Comparison of ENCODE assay signal across 9 cellular contexts in genomic region chr12:52191841-52192791, GRCh38. TPM values are rescaled to one million over a fixed set of nuclear protein-coding genes. Genes with fewer than 3 reads are reported as not detected.
DNase-seq lines count a peak whose midpoint lies in the region; ATAC-seq and TF ChIP-seq lines count a peak whose summit lies in the region.
"Had no signal": no experiment of that assay in that cellular context is flagged by ENCODE, and none has a peak within 500 bp of the region (broad histone marks: within the 10 kb centered on the region; RNA-seq: fewer than 3 reads in every experiment).

TSS of gene KRT80 (minus strand) at chr12:52192014. CDS start at chr12:52191902, 112 bp downstream.

- POLR2A ChIA-PET in OCI-LY7 (lab: Charles Lee): interaction anchor here (0.6 kb wide), 1 partner anchor 19 kb away, joined by 5 read pairs; no protein-coding TSS in a partner anchor

- H3K36me3 Mint-ChIP-seq in activated naive CD4-positive, alpha-beta T cell treated with anti-CD3 and anti-CD28 coated beads, Interleukin-2, amount 50 U/mL, for 72 hours: no peaks in the 10 kb centered on the region
- H3K36me3 Mint-ChIP-seq: IgD-negative memory B cell had no signal

- H2AFZ ChIP-seq in OCI-LY7 (ENCODE audit: low read length): no peak within 1 kb of the TSS

- H3K36me3 ChIP-seq in sigmoid colon: no peaks in the 10 kb centered on the region
- no peaks in the 10 kb centered on the region for H3K36me3 ChIP-seq in OCI-LY7 (ENCODE audit: insufficient read depth, low read length)

- H3K4me1 ChIP-seq in sigmoid colon (peaks cover 0 to 58% (median 45%) of the 10 kb centered on the region in 4 donors), OCI-LY7 (ENCODE audit: insufficient read depth, low read length, poor library complexity, severe bottlenecking) (no peaks in the 10 kb centered on the region)

- H3K9me2 ChIP-seq in OCI-LY7 (ENCODE audit: insufficient read depth, low read length): no peaks in the 10 kb centered on the region

- H3K9me3 ChIP-seq in sigmoid colon: no peaks in the 10 kb centered on the region
- no peaks in the 10 kb centered on the region for H3K9me3 ChIP-seq in OCI-LY7 (ENCODE audit: low read length)

- WGBS in sigmoid colon, 2 donors: 17 to 58% methylated on average over 20 of the region's 20 CpGs

- no peaks in the 10 kb centered on the region for H3K79me2 ChIP-seq in OCI-LY7 (ENCODE audit: insufficient read depth, low read depth, low read length)

- TF ChIP-seq POLR2A in sigmoid colon (IDR thresholded peaks at IDR 0.05): no peak

- peak in 2 of 4 donors; percentile 80 to 93 for TF ChIP-seq EP300 in sigmoid colon (IDR thresholded peaks at IDR 0.05)

- H3K4me2 ChIP-seq in OCI-LY7 (ENCODE audit: low read length): no peak within 1 kb of the TSS

- no peaks in the 10 kb centered on the region for H4K20me1 ChIP-seq in OCI-LY7 (ENCODE audit: insufficient read depth, low read length)

- peak; percentile 64 to 73 for ATAC-seq in activated naive CD4-positive, alpha-beta T cell treated with anti-CD3 and anti-CD28 coated beads, Interleukin-2, amount 50 U/mL, for 72 hours
- ATAC-seq in HG03457 (IDR thresholded peaks at IDR 0.05; ENCODE audit: unreplicated experiment) (no peak), GM18498 (IDR thresholded peaks at IDR 0.05; ENCODE audit: unreplicated experiment) (no peak)

- intact Hi-C loops in cardiac septum (cut with DNase I) (no loop called here), sigmoid colon (cut with DNase I) (no loop called here), OCI-LY7 (cut with micrococcal nuclease; ENCODE audit: unreplicated experiment) (no loop called here)

- DNase-seq in EH (ENCODE audit: low read depth) (peak; percentile 99), NCI-H187 (lab: John Stamatoyannopoulos, UW) (peak; percentile 44 to 71), cardiac septum (ENCODE audit: low spot score) (peak; percentile 87), sigmoid colon (peak; percentile 97), OCI-LY7 (ENCODE audit: low spot score) (no peak)
- no peak for DNase-seq in activated naive CD4-positive, alpha-beta T cell treated with anti-CD3 and anti-CD28 coated beads, Interleukin-2, amount 50 U/mL, for 72 hours (ENCODE audit: low spot score in 2 of 2)

- H3K27ac ChIP-seq in sigmoid colon: peak within 1 kb of the TSS; percentile 52 to 80 (median 62)
- no peak within 1 kb of the TSS for H3K27ac ChIP-seq in OCI-LY7 (ENCODE audit: low read depth, low read length, poor library complexity, severe bottlenecking)

- H3K4me3 ChIP-seq in sigmoid colon: no peak within 1 kb of the TSS
- H3K4me3 ChIP-seq in OCI-LY7 (ENCODE audit: low read depth, low read length, poor library complexity, severe bottlenecking): no peak within 1 kb of the TSS

- peak within 1 kb of the TSS in 1 of 2 donors; percentile 69 for H3K27ac Mint-ChIP-seq in activated naive CD4-positive, alpha-beta T cell treated with anti-CD3 and anti-CD28 coated beads, Interleukin-2, amount 50 U/mL, for 72 hours

- TF ChIP-seq CTCF in sigmoid colon (IDR thresholded peaks at IDR 0.05) (no peak), OCI-LY7 (conservative IDR thresholded peaks at IDR 0.05; ENCODE audit: low read length) (no peak)

- CTCF ChIA-PET in OCI-LY7 (lab: Charles Lee; ENCODE audit: unreplicated experiment): interaction anchor here (0.7 kb wide), 1 partner anchor 66 kb away, joined by 3 read pairs; no protein-coding TSS in a partner anchor

- BruUV-seq in OCI-LY7 (replicated peaks; lab: Mats Ljungman, UMichigan): no TSS peak

- H3K27me3 ChIP-seq in sigmoid colon: no peaks in the 10 kb centered on the region

- no peaks in the 10 kb centered on the region for H3K9me3 Mint-ChIP-seq in activated naive CD4-positive, alpha-beta T cell treated with anti-CD3 and anti-CD28 coated beads, Interleukin-2, amount 50 U/mL, for 72 hours
- H3K9me3 Mint-ChIP-seq: IgD-negative memory B cell had no signal

RNA-seq across cellular contexts. Expression of gene KRT80, which starts in this region (rescaled TPM):
- not detected for total RNA-seq in activated naive CD4-positive, alpha-beta T cell treated with anti-CD3 and anti-CD28 coated beads, Interleukin-2, amount 50 U/mL, for 72 hours
- 1.2 TPM for total RNA-seq in cardiac septum
- total RNA-seq in sigmoid colon: not detected
- under 1 TPM in 2 of 3 donors, not detected in 1; under 0.01 to 0.34 TPM for polyA plus RNA-seq in sigmoid colon
- total RNA-seq in OCI-LY7 (2014; rRNA removed; shearing (Covaris generic)): not detected in 2 replicates
- not detected in 2 replicates for total RNA-seq in OCI-LY7 (2022)
- polyA plus RNA-seq: IgD-negative memory B cell had no signal

Comparison
In these comparisons a context has a peak if more than half of its experiments do, and no peak if none do; other contexts are left out.
1. Peak in ATAC-seq in activated naive CD4-positive, alpha-beta T cell treated with anti-CD3 and anti-CD28 coated beads, Interleukin-2, amount 50 U/mL, for 72 hours; RNA of the gene not detected or under 1 TPM.
2. Peak in DNase-seq and H3K27ac ChIP-seq in sigmoid colon; RNA of the gene not detected or under 1 TPM.
3. DNase-seq: peak in EH (single experiment), NCI-H187 (2 of 2) and cardiac septum (single experiment); none in activated naive CD4-positive, alpha-beta T cell treated with anti-CD3 and anti-CD28 coated beads, Interleukin-2, amount 50 U/mL, for 72 hours (0 of 2) and OCI-LY7 (single experiment).